Comparison of ENCODE assay signal across 1 cellular context in the genomic region with DNA sequence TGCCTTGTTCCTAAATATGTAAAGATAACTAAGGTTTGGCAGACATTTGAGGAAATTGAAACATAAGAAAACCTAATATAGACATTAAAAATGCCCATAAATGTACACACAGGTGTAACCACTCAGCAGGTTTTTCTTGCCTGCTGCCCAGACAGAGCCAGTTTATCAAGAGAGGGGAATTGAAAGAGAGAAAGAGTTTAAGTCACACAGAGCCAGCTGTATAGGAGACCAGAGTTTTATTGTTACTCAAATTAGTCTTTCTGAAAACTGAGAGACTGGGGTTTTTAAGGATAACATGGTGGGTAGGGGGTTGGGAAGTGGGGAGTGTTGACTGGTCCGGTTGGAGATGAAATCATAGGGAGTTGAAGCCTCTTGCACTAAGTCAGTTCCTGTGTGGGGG.
TF ChIP-seq lines count a peak whose summit lies in the region.

No MANE protein-coding gene starts in this region.

TF ChIP-seq in GM23338, 12 proteins besides CTCF, POLR2A, EP300 and RAD21:
- TF ChIP-seq, protein P1, sequence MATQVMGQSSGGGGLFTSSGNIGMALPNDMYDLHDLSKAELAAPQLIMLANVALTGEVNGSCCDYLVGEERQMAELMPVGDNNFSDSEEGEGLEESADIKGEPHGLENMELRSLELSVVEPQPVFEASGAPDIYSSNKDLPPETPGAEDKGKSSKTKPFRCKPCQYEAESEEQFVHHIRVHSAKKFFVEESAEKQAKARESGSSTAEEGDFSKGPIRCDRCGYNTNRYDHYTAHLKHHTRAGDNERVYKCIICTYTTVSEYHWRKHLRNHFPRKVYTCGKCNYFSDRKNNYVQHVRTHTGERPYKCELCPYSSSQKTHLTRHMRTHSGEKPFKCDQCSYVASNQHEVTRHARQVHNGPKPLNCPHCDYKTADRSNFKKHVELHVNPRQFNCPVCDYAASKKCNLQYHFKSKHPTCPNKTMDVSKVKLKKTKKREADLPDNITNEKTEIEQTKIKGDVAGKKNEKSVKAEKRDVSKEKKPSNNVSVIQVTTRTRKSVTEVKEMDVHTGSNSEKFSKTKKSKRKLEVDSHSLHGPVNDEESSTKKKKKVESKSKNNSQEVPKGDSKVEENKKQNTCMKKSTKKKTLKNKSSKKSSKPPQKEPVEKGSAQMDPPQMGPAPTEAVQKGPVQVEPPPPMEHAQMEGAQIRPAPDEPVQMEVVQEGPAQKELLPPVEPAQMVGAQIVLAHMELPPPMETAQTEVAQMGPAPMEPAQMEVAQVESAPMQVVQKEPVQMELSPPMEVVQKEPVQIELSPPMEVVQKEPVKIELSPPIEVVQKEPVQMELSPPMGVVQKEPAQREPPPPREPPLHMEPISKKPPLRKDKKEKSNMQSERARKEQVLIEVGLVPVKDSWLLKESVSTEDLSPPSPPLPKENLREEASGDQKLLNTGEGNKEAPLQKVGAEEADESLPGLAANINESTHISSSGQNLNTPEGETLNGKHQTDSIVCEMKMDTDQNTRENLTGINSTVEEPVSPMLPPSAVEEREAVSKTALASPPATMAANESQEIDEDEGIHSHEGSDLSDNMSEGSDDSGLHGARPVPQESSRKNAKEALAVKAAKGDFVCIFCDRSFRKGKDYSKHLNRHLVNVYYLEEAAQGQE (IDR thresholded peaks at IDR 0.05; ENCODE audit: unreplicated experiment) = no peak
- TF ChIP-seq, protein P2, sequence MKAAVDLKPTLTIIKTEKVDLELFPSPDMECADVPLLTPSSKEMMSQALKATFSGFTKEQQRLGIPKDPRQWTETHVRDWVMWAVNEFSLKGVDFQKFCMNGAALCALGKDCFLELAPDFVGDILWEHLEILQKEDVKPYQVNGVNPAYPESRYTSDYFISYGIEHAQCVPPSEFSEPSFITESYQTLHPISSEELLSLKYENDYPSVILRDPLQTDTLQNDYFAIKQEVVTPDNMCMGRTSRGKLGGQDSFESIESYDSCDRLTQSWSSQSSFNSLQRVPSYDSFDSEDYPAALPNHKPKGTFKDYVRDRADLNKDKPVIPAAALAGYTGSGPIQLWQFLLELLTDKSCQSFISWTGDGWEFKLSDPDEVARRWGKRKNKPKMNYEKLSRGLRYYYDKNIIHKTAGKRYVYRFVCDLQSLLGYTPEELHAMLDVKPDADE (IDR thresholded peaks at IDR 0.05) = no peak
- TF ChIP-seq ZNF331 (CRISPR knock-in tag; IDR thresholded peaks at IDR 0.05; ENCODE audit: low read depth) (no peak), ZNF114 (CRISPR knock-in tag; IDR thresholded peaks at IDR 0.05) (no peak), POLR2AphosphoS5 (IDR thresholded peaks at IDR 0.05; ENCODE audit: low read depth) (no peak), NANOG (IDR thresholded peaks at IDR 0.05; ENCODE audit: borderline replicate concordance) (no peak), STAT1 (IDR thresholded peaks at IDR 0.05; ENCODE audit: unreplicated experiment) (no peak), CREB1 (CRISPR knock-in tag; IDR thresholded peaks at IDR 0.05; ENCODE audit: low read depth) (no peak), EZH2 (IDR thresholded peaks at IDR 0.05; ENCODE audit: low read depth, unreplicated experiment) (no peak), JUNB (IDR thresholded peaks at IDR 0.05; ENCODE audit: unreplicated experiment) (no peak), EZH2phosphoT487 (IDR thresholded peaks at IDR 0.05; ENCODE audit: unreplicated experiment) (no peak)
- TF ChIP-seq, protein P3, sequence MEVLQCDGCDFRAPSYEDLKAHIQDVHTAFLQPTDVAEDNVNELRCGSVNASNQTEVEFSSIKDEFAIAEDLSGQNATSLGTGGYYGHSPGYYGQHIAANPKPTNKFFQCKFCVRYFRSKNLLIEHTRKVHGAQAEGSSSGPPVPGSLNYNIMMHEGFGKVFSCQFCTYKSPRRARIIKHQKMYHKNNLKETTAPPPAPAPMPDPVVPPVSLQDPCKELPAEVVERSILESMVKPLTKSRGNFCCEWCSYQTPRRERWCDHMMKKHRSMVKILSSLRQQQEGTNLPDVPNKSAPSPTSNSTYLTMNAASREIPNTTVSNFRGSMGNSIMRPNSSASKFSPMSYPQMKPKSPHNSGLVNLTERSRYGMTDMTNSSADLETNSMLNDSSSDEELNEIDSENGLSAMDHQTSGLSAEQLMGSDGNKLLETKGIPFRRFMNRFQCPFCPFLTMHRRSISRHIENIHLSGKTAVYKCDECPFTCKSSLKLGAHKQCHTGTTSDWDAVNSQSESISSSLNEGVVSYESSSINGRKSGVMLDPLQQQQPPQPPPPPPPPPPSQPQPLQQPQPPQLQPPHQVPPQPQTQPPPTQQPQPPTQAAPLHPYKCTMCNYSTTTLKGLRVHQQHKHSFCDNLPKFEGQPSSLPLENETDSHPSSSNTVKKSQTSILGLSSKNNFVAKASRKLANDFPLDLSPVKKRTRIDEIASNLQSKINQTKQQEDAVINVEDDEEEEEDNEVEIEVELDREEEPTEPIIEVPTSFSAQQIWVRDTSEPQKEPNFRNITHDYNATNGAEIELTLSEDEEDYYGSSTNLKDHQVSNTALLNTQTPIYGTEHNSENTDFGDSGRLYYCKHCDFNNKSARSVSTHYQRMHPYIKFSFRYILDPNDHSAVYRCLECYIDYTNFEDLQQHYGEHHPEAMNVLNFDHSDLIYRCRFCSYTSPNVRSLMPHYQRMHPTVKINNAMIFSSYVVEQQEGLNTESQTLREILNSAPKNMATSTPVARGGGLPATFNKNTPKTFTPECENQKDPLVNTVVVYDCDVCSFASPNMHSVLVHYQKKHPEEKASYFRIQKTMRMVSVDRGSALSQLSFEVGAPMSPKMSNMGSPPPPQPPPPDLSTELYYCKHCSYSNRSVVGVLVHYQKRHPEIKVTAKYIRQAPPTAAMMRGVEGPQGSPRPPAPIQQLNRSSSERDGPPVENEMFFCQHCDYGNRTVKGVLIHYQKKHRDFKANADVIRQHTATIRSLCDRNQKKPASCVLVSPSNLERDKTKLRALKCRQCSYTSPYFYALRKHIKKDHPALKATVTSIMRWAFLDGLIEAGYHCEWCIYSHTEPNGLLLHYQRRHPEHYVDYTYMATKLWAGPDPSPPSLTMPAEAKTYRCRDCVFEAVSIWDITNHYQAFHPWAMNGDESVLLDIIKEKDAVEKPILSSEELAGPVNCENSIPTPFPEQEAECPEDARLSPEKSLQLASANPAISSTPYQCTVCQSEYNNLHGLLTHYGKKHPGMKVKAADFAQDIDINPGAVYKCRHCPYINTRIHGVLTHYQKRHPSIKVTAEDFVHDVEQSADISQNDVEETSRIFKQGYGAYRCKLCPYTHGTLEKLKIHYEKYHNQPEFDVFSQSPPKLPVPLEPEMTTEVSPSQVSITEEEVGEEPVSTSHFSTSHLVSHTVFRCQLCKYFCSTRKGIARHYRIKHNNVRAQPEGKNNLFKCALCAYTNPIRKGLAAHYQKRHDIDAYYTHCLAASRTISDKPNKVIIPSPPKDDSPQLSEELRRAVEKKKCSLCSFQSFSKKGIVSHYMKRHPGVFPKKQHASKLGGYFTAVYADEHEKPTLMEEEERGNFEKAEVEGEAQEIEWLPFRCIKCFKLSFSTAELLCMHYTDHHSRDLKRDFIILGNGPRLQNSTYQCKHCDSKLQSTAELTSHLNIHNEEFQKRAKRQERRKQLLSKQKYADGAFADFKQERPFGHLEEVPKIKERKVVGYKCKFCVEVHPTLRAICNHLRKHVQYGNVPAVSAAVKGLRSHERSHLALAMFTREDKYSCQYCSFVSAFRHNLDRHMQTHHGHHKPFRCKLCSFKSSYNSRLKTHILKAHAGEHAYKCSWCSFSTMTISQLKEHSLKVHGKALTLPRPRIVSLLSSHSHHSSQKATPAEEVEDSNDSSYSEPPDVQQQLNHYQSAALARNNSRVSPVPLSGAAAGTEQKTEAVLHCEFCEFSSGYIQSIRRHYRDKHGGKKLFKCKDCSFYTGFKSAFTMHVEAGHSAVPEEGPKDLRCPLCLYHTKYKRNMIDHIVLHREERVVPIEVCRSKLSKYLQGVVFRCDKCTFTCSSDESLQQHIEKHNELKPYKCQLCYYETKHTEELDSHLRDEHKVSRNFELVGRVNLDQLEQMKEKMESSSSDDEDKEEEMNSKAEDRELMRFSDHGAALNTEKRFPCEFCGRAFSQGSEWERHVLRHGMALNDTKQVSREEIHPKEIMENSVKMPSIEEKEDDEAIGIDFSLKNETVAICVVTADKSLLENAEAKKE (CRISPR knock-in tag; IDR thresholded peaks at IDR 0.05) = no peak
